Comparison of ENCODE assay signal across 20 cellular contexts in genomic region chr6:114272582-114272981, GRCh38.
DNase-seq lines count a peak whose midpoint lies in the region; ATAC-seq and TF ChIP-seq lines count a peak whose summit lies in the region.
"Had no signal": no experiment of that assay in that cellular context is flagged by ENCODE, and none has a peak within 500 bp of the region (broad histone marks: within the 10 kb centered on the region; RNA-seq: fewer than 3 reads in every experiment).

No MANE protein-coding gene starts in this region.

- H3K36me3 ChIP-seq in Caco-2 (ENCODE audit: control insufficient read depth, insufficient read depth, low read length) (no peaks in the 10 kb centered on the region), hepatocyte (replicated peaks; ENCODE audit: insufficient read depth, low read depth) (no peaks in the 10 kb centered on the region), right lobe of liver (no peaks in the 10 kb centered on the region)
- H3K36me3 ChIP-seq: BLaER1 had no signal

- no peaks in the 10 kb centered on the region for H3K36me3 Mint-ChIP-seq in Caco-2 (ENCODE audit: insufficient read depth, unreplicated experiment)
- H3K36me3 Mint-ChIP-seq: CD4-positive, CD25-positive, alpha-beta regulatory T cell; CD8-positive, alpha-beta T cell had no signal

- no peaks in the 10 kb centered on the region for H3K9me3 Mint-ChIP-seq in Caco-2 (ENCODE audit: unreplicated experiment)
- H3K9me3 Mint-ChIP-seq: CD8-positive, alpha-beta T cell; GM23338; H9 had no signal

- H3K4me3 ChIP-seq in Caco-2 (ENCODE audit: low read depth, low read length) (no peak overlapping the region), hepatocyte (no peak overlapping the region), right lobe of liver (no peak overlapping the region)
- H3K4me3 ChIP-seq: BLaER1, GM23338 had no signal

- no peaks in the 10 kb centered on the region for H3K27me3 Mint-ChIP-seq in Caco-2 (ENCODE audit: insufficient read depth, unreplicated experiment)
- H3K27me3 Mint-ChIP-seq: B cell; CD4-positive, CD25-positive, alpha-beta regulatory T cell had no signal

- POLR2A ChIA-PET in Caco-2 (lab: Charles Lee): no interaction called here

- H3K4me3 Mint-ChIP-seq in Caco-2 (ENCODE audit: unreplicated experiment): no peak overlapping the region
- H3K4me3 Mint-ChIP-seq: B cell; CD4-positive, CD25-positive, alpha-beta regulatory T cell; CD8-positive, alpha-beta T cell; GM23338; H9 had no signal

- CTCF ChIA-PET in Caco-2 (lab: Charles Lee): no interaction called here

- no peak overlapping the region for H3K4me2 ChIP-seq in hepatocyte
- H3K4me2 ChIP-seq: BLaER1, GM23338 had no signal

- WGBS in hepatocyte (ENCODE audit: low lambda C conversion rate, missing lambda C conversion rate): 29% methylated on average over 3 of the region's 3 CpGs
- 16% methylated on average over 3 of the region's 3 CpGs for WGBS in right lobe of liver (ENCODE audit: insufficient coverage, low coverage, low lambda C conversion rate, missing lambda C conversion rate)

- ATAC-seq in right lobe of liver (peak in 3 of 4 donors; percentile 21 to 66 (median 65)), HG02571 (IDR thresholded peaks at IDR 0.05; ENCODE audit: unreplicated experiment) (no peak)
- ATAC-seq: CD8-positive, alpha-beta T cell; GM23338; HCT116 had no signal

- H3K4me1 Mint-ChIP-seq in Caco-2 (ENCODE audit: low read depth, unreplicated experiment): no peaks in the 10 kb centered on the region
- H3K4me1 Mint-ChIP-seq: B cell; CD4-positive, CD25-positive, alpha-beta regulatory T cell had no signal

- no peaks in the 10 kb centered on the region for H3K9me2 ChIP-seq in hepatocyte (replicated peaks; ENCODE audit: insufficient read depth)

- no peaks in the 10 kb centered on the region for H4K20me1 ChIP-seq in hepatocyte (ENCODE audit: insufficient read depth, poor library complexity, severe bottlenecking)
- H4K20me1 ChIP-seq: BLaER1 had no signal

- H3K27ac Mint-ChIP-seq in Caco-2 (ENCODE audit: unreplicated experiment): no peak overlapping the region
- H3K27ac Mint-ChIP-seq: B cell; CD4-positive, CD25-positive, alpha-beta regulatory T cell; CD8-positive, alpha-beta T cell; GM23338; H9 had no signal

- H2AFZ ChIP-seq in hepatocyte: no peak overlapping the region
- H2AFZ ChIP-seq: GM23338 had no signal

- intact Hi-C loops in Caco-2 (cut with micrococcal nuclease; ENCODE audit: unreplicated experiment) (loop anchor here (1.0 kb wide), 1 partner anchor 127 kb away; no protein-coding TSS in a partner anchor), right lobe of liver (cut with DNase I) (no loop called here)

- TF ChIP-seq POLR2A in right lobe of liver (IDR thresholded peaks at IDR 0.05): no peak

- TF ChIP-seq CTCF in Caco-2 (IDR thresholded peaks at IDR 0.05; ENCODE audit: insufficient read depth in 1 of 2, low read depth in 1 of 2, low read length in 1 of 2, severe bottlenecking in 1 of 2, unreplicated experiment in 1 of 2) (no peak), hepatocyte (IDR thresholded peaks at IDR 0.05; ENCODE audit: poor library complexity) (no peak), right lobe of liver (IDR thresholded peaks at IDR 0.05) (no peak)

- DNase-seq in Caco-2 (peak; percentile 35 to 51), HuH-7.5 (ENCODE audit: low spot score) (peak; percentile 8), hepatocyte (ENCODE audit: low spot score) (peak; percentile 6), right lobe of liver (no peak), DMS153 treated with DMSO at 0.1 percent for 48 hours (lab: John Stamatoyannopoulos, UW; ENCODE audit: unreplicated experiment) (no peak), superior temporal gyrus (ENCODE audit: extremely low spot score) (no peak), SHP77 treated with DMSO at 0.1 percent for 48 hours (lab: John Stamatoyannopoulos, UW) (no peak)
- DNase-seq: CD4-positive, CD25-positive, alpha-beta regulatory T cell; CD8-positive, alpha-beta T cell; DMS 273 treated with DMSO at 0.1 percent for 48 hours; DMS53; DMS79 treated with DMSO at 0.1 percent for 48 hours; H9 had no signal

- H3K27me3 ChIP-seq in Caco-2 (replicated peaks; ENCODE audit: control insufficient read depth, insufficient read depth, low read length) (no peaks in the 10 kb centered on the region), hepatocyte (no peaks in the 10 kb centered on the region), right lobe of liver (no peaks in the 10 kb centered on the region)
- H3K27me3 ChIP-seq: BLaER1 had no signal

- H3K4me1 ChIP-seq in Caco-2 (peaks cover 20% of the 10 kb centered on the region), hepatocyte (ENCODE audit: insufficient read depth) (peaks cover 4% of the 10 kb centered on the region), right lobe of liver (peaks cover 0 to 4% (median 0%) of the 10 kb centered on the region in 4 donors)
- H3K4me1 ChIP-seq: BLaER1 had no signal

- no TSS peak for BruUV-seq in Caco-2 (replicated peaks; lab: Mats Ljungman, UMichigan)

- H3K79me2 ChIP-seq in hepatocyte: no peaks in the 10 kb centered on the region

- H3K27ac ChIP-seq in hepatocyte (peak overlapping the region; percentile 44), right lobe of liver (no peak overlapping the region)
- H3K27ac ChIP-seq: 22Rv1, BLaER1, C4-2B had no signal

- H3K9me3 ChIP-seq in Caco-2 (no peaks in the 10 kb centered on the region), hepatocyte (ENCODE audit: low read depth) (no peaks in the 10 kb centered on the region), right lobe of liver (no peaks in the 10 kb centered on the region)
- H3K9me3 ChIP-seq: BLaER1 had no signal

Comparison
In these comparisons a context has a peak if more than half of its experiments do, and no peak if none do; other contexts are left out.
1. DNase-seq: peak in Caco-2 (2 of 2), HuH-7.5 (single experiment) and hepatocyte (single experiment); none in right lobe of liver (0 of 3), DMS153 treated with DMSO at 0.1 percent for 48 hours (single experiment), superior temporal gyrus (single experiment) and SHP77 treated with DMSO at 0.1 percent for 48 hours (single experiment).